Comparison of ENCODE assay signal across 2 cellular contexts in genomic region chr10:127228195-127228785, GRCh38.
TF ChIP-seq lines count a peak whose summit lies in the region.

No MANE protein-coding gene starts in this region.

TF ChIP-seq in IMR-90, 13 proteins besides CTCF, POLR2A, EP300 and RAD21:
- TF ChIP-seq MXI1 (IDR thresholded peaks at IDR 0.05; ENCODE audit: borderline replicate concordance, low read depth, low read length), result no peak
- no peak for TF ChIP-seq CEBPB (IDR thresholded peaks at IDR 0.05; ENCODE audit: low read depth, low read length)
- TF ChIP-seq, protein P1, sequence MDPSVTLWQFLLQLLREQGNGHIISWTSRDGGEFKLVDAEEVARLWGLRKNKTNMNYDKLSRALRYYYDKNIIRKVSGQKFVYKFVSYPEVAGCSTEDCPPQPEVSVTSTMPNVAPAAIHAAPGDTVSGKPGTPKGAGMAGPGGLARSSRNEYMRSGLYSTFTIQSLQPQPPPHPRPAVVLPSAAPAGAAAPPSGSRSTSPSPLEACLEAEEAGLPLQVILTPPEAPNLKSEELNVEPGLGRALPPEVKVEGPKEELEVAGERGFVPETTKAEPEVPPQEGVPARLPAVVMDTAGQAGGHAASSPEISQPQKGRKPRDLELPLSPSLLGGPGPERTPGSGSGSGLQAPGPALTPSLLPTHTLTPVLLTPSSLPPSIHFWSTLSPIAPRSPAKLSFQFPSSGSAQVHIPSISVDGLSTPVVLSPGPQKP (IDR thresholded peaks at IDR 0.05; ENCODE audit: borderline replicate concordance, low read depth, low read length), result no peak
- no peak for TF ChIP-seq RCOR1 (IDR thresholded peaks at IDR 0.05; ENCODE audit: insufficient replicate concordance, low read length)
- no peak for TF ChIP-seq MAFK (IDR thresholded peaks at IDR 0.05; ENCODE audit: low read depth, low read length)
- TF ChIP-seq MAZ (IDR thresholded peaks at IDR 0.05; ENCODE audit: borderline replicate concordance, low read depth, low read length), result no peak
- TF ChIP-seq CHD1 (IDR thresholded peaks at IDR 0.05; ENCODE audit: low read depth, low read length), result no peak
- no peak for TF ChIP-seq NFE2L2 (IDR thresholded peaks at IDR 0.05; ENCODE audit: low read depth, low read length)
- TF ChIP-seq RFX5 (IDR thresholded peaks at IDR 0.05; ENCODE audit: low read depth, low read length), result no peak
- no peak for TF ChIP-seq FOS (IDR thresholded peaks at IDR 0.05; ENCODE audit: low read depth, low read length)
- TF ChIP-seq BHLHE40 (IDR thresholded peaks at IDR 0.05; ENCODE audit: low read depth, low read length), result no peak
- TF ChIP-seq, protein P2, sequence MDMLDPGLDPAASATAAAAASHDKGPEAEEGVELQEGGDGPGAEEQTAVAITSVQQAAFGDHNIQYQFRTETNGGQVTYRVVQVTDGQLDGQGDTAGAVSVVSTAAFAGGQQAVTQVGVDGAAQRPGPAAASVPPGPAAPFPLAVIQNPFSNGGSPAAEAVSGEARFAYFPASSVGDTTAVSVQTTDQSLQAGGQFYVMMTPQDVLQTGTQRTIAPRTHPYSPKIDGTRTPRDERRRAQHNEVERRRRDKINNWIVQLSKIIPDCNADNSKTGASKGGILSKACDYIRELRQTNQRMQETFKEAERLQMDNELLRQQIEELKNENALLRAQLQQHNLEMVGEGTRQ (IDR thresholded peaks at IDR 0.05; ENCODE audit: low read depth, low read length), result no peak
- TF ChIP-seq SMC3 (IDR thresholded peaks at IDR 0.05; ENCODE audit: low read depth, low read length), result no peak

TF ChIP-seq in HepG2, 621 proteins besides CTCF, POLR2A, EP300 and RAD21 (continues in another document):
- TF ChIP-seq, protein P3, sequence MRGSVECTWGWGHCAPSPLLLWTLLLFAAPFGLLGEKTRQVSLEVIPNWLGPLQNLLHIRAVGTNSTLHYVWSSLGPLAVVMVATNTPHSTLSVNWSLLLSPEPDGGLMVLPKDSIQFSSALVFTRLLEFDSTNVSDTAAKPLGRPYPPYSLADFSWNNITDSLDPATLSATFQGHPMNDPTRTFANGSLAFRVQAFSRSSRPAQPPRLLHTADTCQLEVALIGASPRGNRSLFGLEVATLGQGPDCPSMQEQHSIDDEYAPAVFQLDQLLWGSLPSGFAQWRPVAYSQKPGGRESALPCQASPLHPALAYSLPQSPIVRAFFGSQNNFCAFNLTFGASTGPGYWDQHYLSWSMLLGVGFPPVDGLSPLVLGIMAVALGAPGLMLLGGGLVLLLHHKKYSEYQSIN (CRISPR knock-in tag; IDR thresholded peaks at IDR 0.05; ENCODE audit: borderline replicate concordance), result no peak
- TF ChIP-seq ZNF124 (CRISPR knock-in tag; IDR thresholded peaks at IDR 0.05), result no peak
- TF ChIP-seq ZNF407 (CRISPR knock-in tag; IDR thresholded peaks at IDR 0.05; ENCODE audit: not compliant biosample characterization), result no peak
- TF ChIP-seq ATRX (CRISPR knock-in tag; IDR thresholded peaks at IDR 0.05; ENCODE audit: borderline replicate concordance), result no peak
- no peak for TF ChIP-seq THAP11 (CRISPR knock-in tag; IDR thresholded peaks at IDR 0.05)
- TF ChIP-seq ZNF788 (CRISPR knock-in tag; IDR thresholded peaks at IDR 0.05; ENCODE audit: borderline replicate concordance), result no peak
- no peak for TF ChIP-seq SP1 (IDR thresholded peaks at IDR 0.05)
- no peak for TF ChIP-seq SP1 (CRISPR knock-in tag; IDR thresholded peaks at IDR 0.05)
- TF ChIP-seq ZNF484 (CRISPR knock-in tag; IDR thresholded peaks at IDR 0.05; ENCODE audit: borderline replicate concordance, low read depth), result no peak
- no peak for TF ChIP-seq SOX5 (CRISPR knock-in tag; IDR thresholded peaks at IDR 0.05; ENCODE audit: borderline replicate concordance)
- no peak for TF ChIP-seq ZFP82 (CRISPR knock-in tag; IDR thresholded peaks at IDR 0.05; ENCODE audit: borderline replicate concordance)
- no peak for TF ChIP-seq NFYB (CRISPR knock-in tag; IDR thresholded peaks at IDR 0.05)
- TF ChIP-seq KLF15 (CRISPR knock-in tag; IDR thresholded peaks at IDR 0.05; ENCODE audit: borderline replicate concordance), result no peak
- no peak for TF ChIP-seq ZNF616 (CRISPR knock-in tag; IDR thresholded peaks at IDR 0.05; ENCODE audit: low read depth)
- no peak for TF ChIP-seq ZNF652 (CRISPR knock-in tag; IDR thresholded peaks at IDR 0.05; ENCODE audit: borderline replicate concordance, low read depth)
- no peak for TF ChIP-seq ZNF761 (CRISPR knock-in tag; conservative IDR thresholded peaks at IDR 0.05)
- 0 out of 2 replicates have a peak, but pooled peaks have one; percentile 1 for TF ChIP-seq GATAD2A (CRISPR knock-in tag; IDR thresholded peaks at IDR 0.05)
- TF ChIP-seq ZNF225 (CRISPR knock-in tag; IDR thresholded peaks at IDR 0.05), result no peak
- TF ChIP-seq MNT (IDR thresholded peaks at IDR 0.05), result peak; percentile 54; the same call in 1 of the 2 replicates
- no peak; the same call in 1 of the 2 replicates for TF ChIP-seq ARID5B (CRISPR knock-in tag; IDR thresholded peaks at IDR 0.05)
- 0 out of 2 replicates have a peak, but pooled peaks have one; percentile 25 for TF ChIP-seq STAG1 (CRISPR knock-in tag; IDR thresholded peaks at IDR 0.05)
- TF ChIP-seq ZNF770 (CRISPR knock-in tag; IDR thresholded peaks at IDR 0.05), result no peak
- TF ChIP-seq ATF7 (IDR thresholded peaks at IDR 0.05), result no peak
- TF ChIP-seq ATF7 (CRISPR knock-in tag; IDR thresholded peaks at IDR 0.05), result no peak
- no peak for TF ChIP-seq HCFC1 (IDR thresholded peaks at IDR 0.05; ENCODE audit: low read depth, low read length)
- TF ChIP-seq ZNF639 (CRISPR knock-in tag; conservative IDR thresholded peaks at IDR 0.05), result no peak
- no peak for TF ChIP-seq TRIM22 (IDR thresholded peaks at IDR 0.05)
